In genomic region chr12:49983892-49984291, GRCh38 we compare ENCODE assay signal across 10 cellular contexts. TPM values are rescaled to one million over a fixed set of nuclear protein-coding genes. Genes with fewer than 3 reads are reported as not detected.
DNase-seq lines count a peak whose midpoint lies in the region; ATAC-seq and TF ChIP-seq lines count a peak whose summit lies in the region.
"Had no signal": no experiment of that assay in that cellular context is flagged by ENCODE, and none has a peak within 500 bp of the region (broad histone marks: within the 10 kb centered on the region; RNA-seq: fewer than 3 reads in every experiment).

No MANE protein-coding gene starts in this region.

- no peaks in the 10 kb centered on the region for H3K9me3 Mint-ChIP-seq in brain
- H3K9me3 Mint-ChIP-seq: stimulated activated naive CD8-positive, alpha-beta T cell treated with anti-CD3 and anti-CD28 coated beads, Interleukin-15, Interleukin-2, amounts not matched to agents 100 ng/mL and 50 ng/mL, for 24 hours had no signal

- in situ Hi-C loops in G401 (cut with HindIII; ENCODE audit: low sequenced_read_pairs), result no loop called here

- H3K27me3 Mint-ChIP-seq in brain, result peaks cover 2% of the 10 kb centered on the region
- H3K27me3 Mint-ChIP-seq: stimulated activated naive CD8-positive, alpha-beta T cell treated with anti-CD3 and anti-CD28 coated beads, Interleukin-15, Interleukin-2, amounts not matched to agents 100 ng/mL and 50 ng/mL, for 24 hours had no signal

- no peak overlapping the region for H3K27ac ChIP-seq in lower lobe of right lung

- peak; percentile 85 for DNase-seq in AG20443 (ENCODE audit: low spot score)
- peak; percentile 79 for DNase-seq in M059J (ENCODE audit: low read depth)
- no peak for DNase-seq in lower lobe of right lung
- no peak for DNase-seq in G401 (ENCODE audit: low spot score)
- no peak for DNase-seq in GM20000 (ENCODE audit: low spot score)

- H3K36me3 ChIP-seq in lower lobe of right lung, result no peaks in the 10 kb centered on the region

- no peaks in the 10 kb centered on the region for H3K9me3 ChIP-seq in lower lobe of right lung

- peak; percentile 42 to 46 for ATAC-seq in lower lobe of right lung
- ATAC-seq in GM19395 (IDR thresholded peaks at IDR 0.05; ENCODE audit: unreplicated experiment), result no peak
- no peak for ATAC-seq in HG02840 (IDR thresholded peaks at IDR 0.05; ENCODE audit: low FRiP score, unreplicated experiment)

- H3K4me1 ChIP-seq in lower lobe of right lung, result peaks cover 20% of the 10 kb centered on the region

- TF ChIP-seq CTCF in brain (conservative IDR thresholded peaks at IDR 0.05) (no peak), lower lobe of right lung (IDR thresholded peaks at IDR 0.05) (no peak), GM20000 (IDR thresholded peaks at IDR 0.05; ENCODE audit: extremely low read depth, missing control alignments) (no peak)

- H3K27me3 ChIP-seq in lower lobe of right lung (ENCODE audit: low read depth), result no peaks in the 10 kb centered on the region

- H3K27ac Mint-ChIP-seq in brain, result peak overlapping the region; percentile 65 to 98 (median 82)
- H3K27ac Mint-ChIP-seq: stimulated activated naive CD8-positive, alpha-beta T cell treated with anti-CD3 and anti-CD28 coated beads, Interleukin-15, Interleukin-2, amounts not matched to agents 100 ng/mL and 50 ng/mL, for 24 hours had no signal

- peaks cover 7% of the 10 kb centered on the region for H3K36me3 Mint-ChIP-seq in brain

- peak overlapping the region; percentile 16 to 62 (median 29) for H3K4me3 Mint-ChIP-seq in brain
- H3K4me3 Mint-ChIP-seq: stimulated activated naive CD8-positive, alpha-beta T cell treated with anti-CD3 and anti-CD28 coated beads, Interleukin-15, Interleukin-2, amounts not matched to agents 100 ng/mL and 50 ng/mL, for 24 hours had no signal

- intact Hi-C loops in lower lobe of right lung (cut with DNase I), result no loop called here

- H3K4me1 Mint-ChIP-seq in brain, result peaks cover 84% of the 10 kb centered on the region

- H3K4me3 ChIP-seq in lower lobe of right lung, result no peak overlapping the region

RNA-seq across cellular contexts. Expression of gene AQP6, which starts 11.1 kb away (rescaled TPM):
- not detected in 2 replicates for total RNA-seq in M059J (2014; rRNA removed; shearing (Covaris generic))
- 1.4 TPM for polyA plus RNA-seq in brain (ENCODE audit: insufficient read depth, low read depth, low replicate concordance)
- total RNA-seq in lower lobe of right lung, result 0.09 TPM
- total RNA-seq in G401 (2014; rRNA removed; shearing (Covaris generic)), result 0.37 and 1.6 TPM in 2 replicates
- total RNA-seq: liver had no signal

RNA-seq across cellular contexts. Expression of gene AQP5, which starts 22.2 kb away (rescaled TPM):
- 0.25 and 0.27 TPM in 2 replicates for total RNA-seq in M059J (2014; rRNA removed; shearing (Covaris generic))
- 2.7 TPM for polyA plus RNA-seq in brain (ENCODE audit: insufficient read depth, low read depth, low replicate concordance)
- total RNA-seq in lower lobe of right lung, result 6.4 TPM
- total RNA-seq in G401 (2014; rRNA removed; shearing (Covaris generic)), result not detected in 2 replicates
- total RNA-seq: liver had no signal
- polyA plus RNA-seq: liver had no signal

RNA-seq across cellular contexts. Expression of gene AQP2, which starts 33.4 kb away (rescaled TPM):
- total RNA-seq in M059J (2014; rRNA removed; shearing (Covaris generic)), result not detected in 2 replicates
- polyA plus RNA-seq in brain (ENCODE audit: insufficient read depth, low read depth, low replicate concordance), result not detected
- total RNA-seq in lower lobe of right lung, result not detected
- total RNA-seq in G401 (2014; rRNA removed; shearing (Covaris generic)), result not detected in 2 replicates
- total RNA-seq: liver had no signal
- polyA plus RNA-seq: liver had no signal

RNA-seq across cellular contexts. Expression of gene RACGAP1, which starts 41.4 kb away (rescaled TPM):
- total RNA-seq in M059J (2014; rRNA removed; shearing (Covaris generic)), result 113 and 137 TPM in 2 replicates
- polyA plus RNA-seq in brain (ENCODE audit: insufficient read depth, low read depth, low replicate concordance), result 74.4 TPM
- total RNA-seq in lower lobe of right lung, result 13.7 TPM
- total RNA-seq in G401 (2014; rRNA removed; shearing (Covaris generic)), result 115 and 125 TPM in 2 replicates

Comparison
In these comparisons a context has a peak if more than half of its experiments do, and no peak if none do; other contexts are left out.
1. DNase-seq: peak in AG20443 (single experiment) and M059J (single experiment); none in lower lobe of right lung (single experiment), G401 (single experiment) and GM20000 (single experiment).
2. ATAC-seq: peak in lower lobe of right lung (2 of 2); none in GM19395 (single experiment) and HG02840 (single experiment).